ENCODE assay signal across 18 cellular contexts in the genomic region with DNA sequence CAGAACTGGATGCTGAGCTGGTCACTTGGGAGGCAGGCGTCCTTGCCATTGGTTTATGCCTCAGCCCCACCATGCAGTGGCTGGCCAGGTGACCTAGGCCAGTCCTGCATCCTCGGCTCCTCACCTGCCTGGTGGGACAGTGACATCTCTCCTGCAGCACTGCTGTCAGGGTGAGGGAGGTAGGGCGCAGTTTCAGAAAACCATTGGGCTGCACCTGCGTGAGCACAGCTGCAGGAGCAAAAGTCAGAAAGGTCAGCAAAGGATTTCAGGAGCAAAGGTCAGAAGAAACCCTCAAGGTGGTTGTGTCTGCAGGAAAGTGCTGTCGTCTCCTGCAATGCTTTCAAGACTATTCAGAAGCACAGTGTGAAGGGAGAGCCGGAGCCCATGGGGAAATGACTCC. TPM values are rescaled to one million over a fixed set of nuclear protein-coding genes. Genes with fewer than 3 reads are reported as not detected.
DNase-seq lines count a peak whose midpoint lies in the region; ATAC-seq, FAIRE-seq and TF ChIP-seq lines count a peak whose summit lies in the region.
"Had no signal": no experiment of that assay in that cellular context is flagged by ENCODE, and none has a peak within 500 bp of the region (broad histone marks: within the 10 kb centered on the region; RNA-seq: fewer than 3 reads in every experiment).

No MANE protein-coding gene starts in this region.

- TF ChIP-seq CTCF in A549 (IDR thresholded peaks at IDR 0.05) (no peak), RWPE1 (conservative IDR thresholded peaks at IDR 0.05; ENCODE audit: low read depth) (no peak), gastroesophageal sphincter (IDR thresholded peaks at IDR 0.05) (no peak), gastrocnemius medialis (IDR thresholded peaks at IDR 0.05 in 4 of 5, conservative IDR thresholded peaks at IDR 0.05 in 1 of 5) (no peak)

- peak overlapping the region; percentile 85 for H3K4me2 ChIP-seq in A549

- TF ChIP-seq RAD21 in A549 (conservative IDR thresholded peaks at IDR 0.05 in 1 of 2, IDR thresholded peaks at IDR 0.05 in 1 of 2) = no peak

- WGBS in A549 (ENCODE audit: missing lambda C conversion rate) = 82% methylated on average over 6 of the region's 6 CpGs
- WGBS in gastroesophageal sphincter (ENCODE audit: low coverage in 1 of 2), 2 donors = 83 to 93% methylated on average over 1 to 2 of the region's 6 CpGs

- no peak for ATAC-seq in A549
- ATAC-seq in gastroesophageal sphincter = no peak
- no peak for ATAC-seq in gastrocnemius medialis
- no peak for ATAC-seq in HG02763 (IDR thresholded peaks at IDR 0.05; ENCODE audit: unreplicated experiment)

- no peak overlapping the region for H3K4me3 ChIP-seq in A549
- no peak overlapping the region for H3K4me3 ChIP-seq in gastroesophageal sphincter
- no peak overlapping the region for H3K4me3 ChIP-seq in gastrocnemius medialis

- no peaks in the 10 kb centered on the region for H3K36me3 ChIP-seq in gastroesophageal sphincter
- no peaks in the 10 kb centered on the region for H3K36me3 ChIP-seq in gastrocnemius medialis

- intact Hi-C loops in gastrocnemius medialis (cut with DNase I; ENCODE audit: low total_unique reads) = no loop called here

- peaks cover 98% of the 10 kb centered on the region for H3K4me1 ChIP-seq in A549
- peaks cover 18 to 100% (median 27%) of the 10 kb centered on the region in 3 donors for H3K4me1 ChIP-seq in gastroesophageal sphincter
- peaks cover 27 to 29% of the 10 kb centered on the region in 2 donors for H3K4me1 ChIP-seq in gastrocnemius medialis

- TF ChIP-seq POLR2A in A549 (IDR thresholded peaks at IDR 0.05; ENCODE audit: low read length) (no peak), gastroesophageal sphincter (IDR thresholded peaks at IDR 0.05) (no peak), gastrocnemius medialis (IDR thresholded peaks at IDR 0.05) (no peak)

- POLR2A ChIA-PET in A549 (lab: Yijun Ruan, JAX) = interaction anchor here (0.6 to 1.0 kb wide), 2 partner anchors 237 to 308 kb away, joined by 4 to 5 read pairs; a partner anchor contains a TSS
- POLR2A ChIA-PET in RWPE1 (lab: Yijun Ruan, JAX; ENCODE audit: low non-redundant PET) = no interaction called here

- in situ Hi-C loops in gastrocnemius medialis (cut with MboI; ENCODE audit: low sequenced_read_pairs in 4 of 4) = no loop called here

- TF ChIP-seq EP300 in A549 (IDR thresholded peaks at IDR 0.05) = no peak
- no peak for TF ChIP-seq EP300 in gastroesophageal sphincter (IDR thresholded peaks at IDR 0.05)

- no peak for DNase-seq in A549 (ENCODE audit: low read depth in 1 of 2, low spot score in 1 of 2)
- no peak for DNase-seq in RWPE1 (ENCODE audit: low spot score)
- DNase-seq in gastrocnemius medialis = no peak
- no peak for DNase-seq in T-helper 1 cell
- no peak for DNase-seq in HK-2 (ENCODE audit: unreplicated experiment)
- no peak for DNase-seq in T-helper 9 cell
- DNase-seq: activated CD4-positive, alpha-beta memory T cell treated with anti-CD3 and anti-CD28 coated beads for 36 hours; foreskin melanocyte; immature natural killer cell; Kasumi-1; NCI-H1694 treated with DMSO at 0.1 percent for 48 hours; NCI-H526; SHP77 treated with DMSO at 0.1 percent for 48 hours; stimulated activated CD4-positive, alpha-beta T cell treated with anti-CD3 and anti-CD28 coated beads, Interleukin-4, amount 100 ng/mL, for 1 hour had no signal

- FAIRE-seq in A549 (lab: Jason Lieb, UNC) = no peak

- H3K27me3 ChIP-seq in gastroesophageal sphincter (no peaks in the 10 kb centered on the region), gastrocnemius medialis (no peaks in the 10 kb centered on the region)

- H3K9me3 ChIP-seq in A549 = no peaks in the 10 kb centered on the region
- no peaks in the 10 kb centered on the region for H3K9me3 ChIP-seq in gastroesophageal sphincter
- no peaks in the 10 kb centered on the region for H3K9me3 ChIP-seq in gastrocnemius medialis

- CTCF ChIA-PET in A549 (lab: Yijun Ruan, JAX) (interaction anchor here (1.4 to 5.7 kb wide), 7 partner anchors 10 to 293 kb away, joined by 4 to 38 read pairs (median 13); no protein-coding TSS in a partner anchor), RWPE1 (lab: Yijun Ruan, JAX) (interaction anchor here (1.6 kb wide), 1 partner anchor 293 kb away, joined by 4 read pairs; no protein-coding TSS in a partner anchor)

- peak overlapping the region; percentile 84 to 92 for H3K27ac ChIP-seq in A549
- peak overlapping the region; percentile 89 for H3K27ac ChIP-seq in RWPE1
- H3K27ac ChIP-seq in gastroesophageal sphincter = peak overlapping the region; percentile 83 to 91 (median 88)
- H3K27ac ChIP-seq in gastrocnemius medialis = peak overlapping the region; percentile 69 to 79 (median 77)
- H3K27ac ChIP-seq: HL-60 had no signal

TF ChIP-seq in A549, 52 proteins besides CTCF, POLR2A, EP300 and RAD21:
- TF ChIP-seq HEYL (CRISPR knock-in tag; IDR thresholded peaks at IDR 0.05) (no peak), ZNF302 (CRISPR knock-in tag; IDR thresholded peaks at IDR 0.05) (no peak)

RNA-seq across cellular contexts. Expression of a gene that starts 48.1 kb away (rescaled TPM):
- polyA plus RNA-seq in A549 (2011; rRNA removed) (59.5 and 61.4 TPM in 2 replicates), A549 (2017; fragmentation: RNase III; extraction: RNeasy Plus Mini Kit Qiagen cat#74134 plus additional on column Dnase treatment) (62.2 to 64.1 TPM (median 63.8 TPM) in 3 replicates)
- 25.3 and 28.2 TPM in 2 replicates for polyA plus RNA-seq in A549 (2012; cell fraction: cytosol; rRNA removed)
- polyA plus RNA-seq in A549 (2012; cell fraction: nucleus; rRNA removed) = 61.4 and 73.8 TPM in 2 replicates
- 125 and 165 TPM in 2 replicates for polyA minus RNA-seq in A549 (2011; rRNA and poly(A)+ RNA removed)
- total RNA-seq in gastroesophageal sphincter (100 to 1,000 TPM in 3 of 4 donors, 10 to 100 TPM in 1; 85.7 to 126 (median 111) TPM), gastrocnemius medialis (10 to 100 TPM; 28.0 to 34.8 (median 29.4) TPM)
- total RNA-seq: activated CD4-positive, alpha-beta memory T cell treated with anti-CD3 and anti-CD28 coated beads for 36 hours; activated T-helper 2 cell treated with anti-CD3 and anti-CD28 coated beads, Interferon-gamma antibody, Interleukin-2, Interleukin-4, amounts not matched to agents 10 μg/mL and 5 μg/mL and 100 μg/mL, durations not matched to agents 14 hours and 24 hours and 36 hours had no signal
- polyA plus RNA-seq: immature natural killer cell had no signal
